In the genomic region with DNA sequence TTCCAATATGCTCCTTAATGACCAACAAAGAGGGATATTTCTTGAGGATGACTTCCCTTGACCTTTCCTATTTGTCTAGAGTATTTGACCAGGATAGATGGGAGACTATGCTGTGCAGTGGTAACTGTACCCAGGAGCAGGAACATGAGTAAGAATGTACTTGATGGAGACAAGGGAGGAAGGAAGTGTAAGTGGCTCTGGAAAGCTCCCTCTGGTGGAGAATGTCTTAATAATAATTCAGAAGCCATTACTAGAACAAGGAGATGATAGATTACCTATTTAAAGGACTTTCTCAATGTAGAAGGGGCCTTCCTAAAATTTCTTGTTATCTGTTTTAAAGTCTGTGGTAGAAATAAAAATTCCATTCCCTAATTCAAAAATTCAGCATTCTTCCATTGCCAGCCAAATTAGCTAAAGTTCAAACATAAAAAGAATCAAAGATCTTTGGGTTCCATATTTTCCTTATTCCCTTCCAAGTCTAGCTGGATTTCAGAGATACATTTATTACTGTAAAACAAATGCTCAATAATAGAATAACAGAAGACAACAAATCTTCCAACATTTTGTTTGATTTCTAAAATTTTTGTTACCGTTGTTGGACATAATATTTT, we compare ENCODE assay signal across 8 cellular contexts.
A peak's percentile ranks its signal among the peaks of the same experiment; 100 is the strongest.
DNase-seq lines count a peak whose midpoint lies in the region; ATAC-seq lines count a peak whose summit lies in the region.

No MANE protein-coding gene starts in this region.

- no peak for DNase-seq in Right ventricle myocardium superior
- DNase-seq in cardiac septum (ENCODE audit: low spot score) = no peak
- DNase-seq in NCI-H1092 (lab: John Stamatoyannopoulos, UW) = peak; percentile 8
- DNase-seq in astrocyte of the hippocampus (ENCODE audit: low read depth, low spot score) = peak; percentile 69
- DNase-seq in kidney tubule cell (ENCODE audit: low spot score) = peak; percentile 65
- no peak for DNase-seq in NCI-H1048 (lab: John Stamatoyannopoulos, UW)
- DNase-seq in epidermal melanocyte (ENCODE audit: insufficient read length, low spot score) = no peak

- intact Hi-C loops in Right ventricle myocardium superior (cut with DNase I) (loop anchor here (5.0 kb wide), 1 partner anchor 85 kb away; the partner anchor contains the start of gene GRID2), cardiac septum (cut with DNase I) (no loop called here)

- ATAC-seq in Right ventricle myocardium superior (ENCODE audit: poor library complexity) (peak; percentile 74), HG02588 (IDR thresholded peaks at IDR 0.05; ENCODE audit: unreplicated experiment) (peak; percentile 62)

Comparison
In these comparisons a context has a peak if more than half of its experiments do, and no peak if none do; other contexts are left out.
1. DNase-seq: peak in NCI-H1092 (single experiment), astrocyte of the hippocampus (single experiment) and kidney tubule cell (single experiment); none in Right ventricle myocardium superior (single experiment), cardiac septum (single experiment), NCI-H1048 (single experiment) and epidermal melanocyte (single experiment).